Comparison of ENCODE assay signal across 8 cellular contexts in genomic region chr1:42924249-42925131, GRCh38. TPM values are rescaled to one million over a fixed set of nuclear protein-coding genes. Genes with fewer than 3 reads are reported as not detected.
DNase-seq lines count a peak whose midpoint lies in the region; ATAC-seq, FAIRE-seq and TF ChIP-seq lines count a peak whose summit lies in the region.

No MANE protein-coding gene starts in this region.

- dilution Hi-C loops in keratinocyte (cut with MboI; ENCODE audit: extremely low pct_ligation_motif_present, low sequenced_read_pairs): no loop called here

- peak; percentile 96 for DNase-seq in AG08396 (ENCODE audit: low spot score)
- peak; percentile 93 for DNase-seq in NCI-H2227 treated with DMSO at 0.1 percent for 48 hours (lab: John Stamatoyannopoulos, UW)
- peak; percentile 87 for DNase-seq in activated CD4-positive, CD25-positive, alpha-beta regulatory T cell treated with anti-CD3 and anti-CD28 coated beads, Interleukin-2, amount 50 U/mL, for 16 hours (ENCODE audit: low read depth, low spot score)
- peak; percentile 97 for DNase-seq in cerebellar cortex (ENCODE audit: low spot score)
- no peak for DNase-seq in keratinocyte (ENCODE audit: low read depth, low spot score)
- peak; percentile 96 for DNase-seq in stimulated activated CD4-positive, alpha-beta T cell treated with anti-CD3 and anti-CD28 coated beads, Interleukin-15, amount 100 ng/mL, for 24 hours

- no peaks in the 10 kb centered on the region for H3K9me3 ChIP-seq in keratinocyte (ENCODE audit: control insufficient read depth, low read depth, low read length)

- H3K4me3 ChIP-seq in keratinocyte (ENCODE audit: control insufficient read depth in 2 of 3, extremely low read depth in 1 of 3, insufficient read depth in 2 of 3, low read depth in 1 of 3, low read length in 3 of 3): peak overlapping the region; percentile 18 to 67 (median 29)

- H3K4me2 ChIP-seq in keratinocyte (ENCODE audit: control insufficient read depth, extremely low read depth, insufficient read depth, low read depth, low read length): peak overlapping the region; percentile 71

- H3K27ac ChIP-seq in keratinocyte (ENCODE audit: control insufficient read depth, insufficient read depth, low read length): peak overlapping the region; percentile 48

- H3K9me1 ChIP-seq in keratinocyte (ENCODE audit: control insufficient read depth, extremely low read depth, insufficient read depth, low read length): no peaks in the 10 kb centered on the region

- no peaks in the 10 kb centered on the region for H3K79me2 ChIP-seq in keratinocyte (ENCODE audit: control insufficient read depth, insufficient read depth, low read length)

- peaks cover 41% of the 10 kb centered on the region for H3K4me1 ChIP-seq in keratinocyte (ENCODE audit: control insufficient read depth, extremely low read depth, insufficient read depth, low read length)

- peak; percentile 74 for ATAC-seq in GM18873 (IDR thresholded peaks at IDR 0.05; ENCODE audit: low FRiP score, unreplicated experiment)
- ATAC-seq in HG03139 (IDR thresholded peaks at IDR 0.05; ENCODE audit: unreplicated experiment): peak; percentile 81

- H3K36me3 ChIP-seq in keratinocyte (ENCODE audit: control insufficient read depth in 2 of 2, extremely low read depth in 1 of 2, insufficient read depth in 2 of 2, low read length in 2 of 2): peaks cover 28 to 41% of the 10 kb centered on the region in 2 experiments

- no peak overlapping the region for H2AFZ ChIP-seq in keratinocyte (ENCODE audit: control insufficient read depth, low read length)

- no peak for FAIRE-seq in keratinocyte (lab: Jason Lieb, UNC)

- H3K9ac ChIP-seq in keratinocyte (ENCODE audit: control insufficient read depth, extremely low read depth, insufficient read depth, low read length): peak overlapping the region; percentile 48

- H4K20me1 ChIP-seq in keratinocyte (ENCODE audit: control insufficient read depth, extremely low read depth, insufficient read depth, low read length): peaks cover 6% of the 10 kb centered on the region

- H3K27me3 ChIP-seq in keratinocyte (ENCODE audit: control insufficient read depth, extremely low read depth, insufficient read depth, low read length): no peaks in the 10 kb centered on the region

- no peak for TF ChIP-seq CTCF in keratinocyte (optimal IDR thresholded peaks at IDR 0.05 in 1 of 3, IDR thresholded peaks at IDR 0.05 in 1 of 3, conservative IDR thresholded peaks at IDR 0.05 in 1 of 3; ENCODE audit: extremely low read depth in 1 of 3, insufficient read depth in 2 of 3, low read length in 3 of 3)

RNA-seq across cellular contexts. Expression of gene SLC2A1, which starts 34.2 kb away (rescaled TPM):
- 580 to 1,115 TPM (median 689 TPM) in 3 replicates for polyA plus RNA-seq in keratinocyte
- polyA plus RNA-seq in keratinocyte (2011; ENCODE audit: low read depth): 202 TPM
- polyA plus RNA-seq in keratinocyte (2011; cell fraction: cytosol; rRNA removed): 275 and 321 TPM in 2 replicates
- polyA plus RNA-seq in keratinocyte (2011; cell fraction: nucleus; rRNA removed): 1,814 and 2,318 TPM in 2 replicates
- 844 and 1,046 TPM in 2 replicates for polyA plus RNA-seq in keratinocyte (2012; ENCODE audit: low replicate concordance)
- 817 to 1,377 TPM (median 1,072 TPM) in 3 replicates for polyA minus RNA-seq in keratinocyte
- 724 TPM for polyA minus RNA-seq in keratinocyte (2011; cell fraction: cytosol; rRNA and poly(A)+ RNA removed)
- 1,644 and 2,001 TPM in 2 replicates for polyA minus RNA-seq in keratinocyte (2011; cell fraction: nucleus; rRNA and poly(A)+ RNA removed)
